Comparison of ENCODE assay signal across 8 cellular contexts in the genomic region with DNA sequence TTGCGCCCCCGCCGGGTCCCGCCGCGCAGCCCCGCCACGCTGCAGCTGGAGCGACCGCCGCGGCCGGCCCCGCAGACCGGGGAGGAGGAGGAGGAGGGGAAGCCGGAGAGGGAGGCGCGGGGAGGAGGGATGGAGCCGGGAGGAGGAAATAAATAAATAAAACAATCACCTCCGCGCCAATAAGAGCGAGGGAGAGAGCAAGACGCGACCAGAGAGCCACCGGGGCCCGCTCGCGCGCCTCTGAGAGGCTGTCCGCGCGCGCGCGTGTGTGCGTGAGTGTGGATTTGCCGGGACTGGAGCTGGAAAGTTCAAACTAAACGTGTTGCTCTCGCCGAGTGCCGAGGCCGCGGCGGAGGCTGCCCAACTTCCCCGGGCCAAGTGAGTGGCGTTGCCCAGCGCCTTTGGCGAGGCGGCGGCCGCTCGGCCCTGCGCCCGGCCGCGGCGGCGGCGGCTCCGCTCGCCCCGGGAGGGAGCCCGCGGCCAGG.
DNase-seq lines count a peak whose midpoint lies in the region; ATAC-seq and TF ChIP-seq lines count a peak whose summit lies in the region.

No MANE protein-coding gene starts in this region.

- intact Hi-C loops in esophagus squamous epithelium (cut with DNase I): no loop called here

- POLR2A ChIA-PET in naive thymus-derived CD8-positive, alpha-beta T cell (lab: Charles Lee): no interaction called here

- DNase-seq in activated CD8-positive, alpha-beta memory T cell treated with anti-CD3 and anti-CD28 coated beads, Interleukin-2, amount 10 ng/mL, durations not matched to agents 7 days and 5 days: no peak
- DNase-seq in activated CD8-positive, alpha-beta memory T cell treated with anti-CD3 and anti-CD28 coated beads, Interleukin-2, amount 50 U/mL, for 4 hours: no peak
- no peak for DNase-seq in SJSA1 (ENCODE audit: low read depth in 1 of 2, low spot score in 2 of 2)
- no peak for DNase-seq in esophagus squamous epithelium (lab: John Stamatoyannopoulos, UW)
- no peak for DNase-seq in naive thymus-derived CD8-positive, alpha-beta T cell
- no peak for DNase-seq in CD1c-positive myeloid dendritic cell (ENCODE audit: extremely low spot score)
- DNase-seq in NCI-H187 (lab: John Stamatoyannopoulos, UW): no peak

- 0 to 5% methylated on average over 12 to 23 of the region's 64 CpGs for whole genome bisulfite sequencing in esophagus squamous epithelium, 2 donors

- no peak for ATAC-seq in activated CD8-positive, alpha-beta memory T cell treated with anti-CD3 and anti-CD28 coated beads, Interleukin-2, amount 10 ng/mL, durations not matched to agents 7 days and 5 days
- peak; percentile 30 for ATAC-seq in HG03354 (IDR thresholded peaks at IDR 0.05; ENCODE audit: poor library complexity, severe bottlenecking, unreplicated experiment)
- no peak for ATAC-seq in naive thymus-derived CD8-positive, alpha-beta T cell

- TF ChIP-seq CTCF in esophagus squamous epithelium (IDR thresholded peaks at IDR 0.05): no peak

- H3K4me1 ChIP-seq in SJSA1 (replicated peaks) (peaks cover 10% of the 10 kb centered on the region), esophagus squamous epithelium (peaks cover 12 to 27% (median 15%) of the 10 kb centered on the region in 3 donors)

- H3K9me3 ChIP-seq in SJSA1 (replicated peaks): no peaks in the 10 kb centered on the region
- no peaks in the 10 kb centered on the region for H3K9me3 ChIP-seq in esophagus squamous epithelium

- no peak overlapping the region for H3K27ac Mint-ChIP-seq in activated CD8-positive, alpha-beta memory T cell treated with anti-CD3 and anti-CD28 coated beads, Interleukin-2, amount 10 ng/mL, durations not matched to agents 7 days and 5 days
- no peak overlapping the region for H3K27ac Mint-ChIP-seq in naive thymus-derived CD8-positive, alpha-beta T cell

- peaks cover 2% of the 10 kb centered on the region for H3K36me3 Mint-ChIP-seq in activated CD8-positive, alpha-beta memory T cell treated with anti-CD3 and anti-CD28 coated beads, Interleukin-2, amount 10 ng/mL, durations not matched to agents 7 days and 5 days
- H3K36me3 Mint-ChIP-seq in naive thymus-derived CD8-positive, alpha-beta T cell: peaks cover 0 to 4% (median 0%) of the 10 kb centered on the region in 3 donors

- TF ChIP-seq POLR2A in esophagus squamous epithelium (IDR thresholded peaks at IDR 0.05): no peak

- H3K27me3 ChIP-seq in SJSA1 (replicated peaks): peaks cover 33% of the 10 kb centered on the region
- peaks cover 0 to 75% (median 3%) of the 10 kb centered on the region in 4 donors for H3K27me3 ChIP-seq in esophagus squamous epithelium

- CTCF ChIA-PET in activated CD8-positive, alpha-beta memory T cell treated with anti-CD3 and anti-CD28 coated beads, Interleukin-2, amount 10 ng/mL, durations not matched to agents 7 days and 5 days (lab: Charles Lee): no interaction called here

- no peak overlapping the region for H3K27ac ChIP-seq in SJSA1
- no peak overlapping the region for H3K27ac ChIP-seq in esophagus squamous epithelium

- H3K4me3 ChIP-seq in SJSA1: peak overlapping the region; percentile 26; the same call in 1 of the 2 replicates
- H3K4me3 ChIP-seq in esophagus squamous epithelium: peak overlapping the region; percentile 25 to 68 (median 44)

- peak overlapping the region; percentile 53 for H3K4me3 Mint-ChIP-seq in activated CD8-positive, alpha-beta memory T cell treated with anti-CD3 and anti-CD28 coated beads, Interleukin-2, amount 10 ng/mL, durations not matched to agents 7 days and 5 days
- H3K4me3 Mint-ChIP-seq in naive thymus-derived CD8-positive, alpha-beta T cell: peak overlapping the region in 7 of 10 donors; percentile 36 to 87 (median 63)

- peaks cover 10% of the 10 kb centered on the region for H3K4me1 Mint-ChIP-seq in activated CD8-positive, alpha-beta memory T cell treated with anti-CD3 and anti-CD28 coated beads, Interleukin-2, amount 10 ng/mL, durations not matched to agents 7 days and 5 days
- peaks cover 0 to 17% (median 10%) of the 10 kb centered on the region in 4 donors for H3K4me1 Mint-ChIP-seq in naive thymus-derived CD8-positive, alpha-beta T cell

- peaks cover 38% of the 10 kb centered on the region for H3K27me3 Mint-ChIP-seq in activated CD8-positive, alpha-beta memory T cell treated with anti-CD3 and anti-CD28 coated beads, Interleukin-2, amount 10 ng/mL, durations not matched to agents 7 days and 5 days
- H3K27me3 Mint-ChIP-seq in naive thymus-derived CD8-positive, alpha-beta T cell: peaks cover 28 to 74% (median 39%) of the 10 kb centered on the region in 5 donors

- H3K9me3 Mint-ChIP-seq in activated CD8-positive, alpha-beta memory T cell treated with anti-CD3 and anti-CD28 coated beads, Interleukin-2, amount 10 ng/mL, durations not matched to agents 7 days and 5 days (ENCODE audit: low read depth): no peaks in the 10 kb centered on the region
- peaks cover 0 to 4% (median 0%) of the 10 kb centered on the region in 9 donors for H3K9me3 Mint-ChIP-seq in naive thymus-derived CD8-positive, alpha-beta T cell

- no peaks in the 10 kb centered on the region for H3K36me3 ChIP-seq in SJSA1
- H3K36me3 ChIP-seq in esophagus squamous epithelium: no peaks in the 10 kb centered on the region
